In genomic region chr19:48872884-48873475, GRCh38 we compare ENCODE assay signal across 1 cellular context.
TF ChIP-seq lines count a peak whose summit lies in the region.

No MANE protein-coding gene starts in this region.

TF ChIP-seq in Ishikawa, 13 proteins besides CTCF, POLR2A, EP300 and RAD21 (continued from another document):
- TF ChIP-seq REST (IDR thresholded peaks at IDR 0.05; ENCODE audit: low read depth) (no peak), CREB1 (IDR thresholded peaks at IDR 0.05; ENCODE audit: low read depth) (no peak), TAF1 (IDR thresholded peaks at IDR 0.05; ENCODE audit: low read depth) (no peak; the same call in 1 of the 2 replicates), FOXM1 (IDR thresholded peaks at IDR 0.05; ENCODE audit: borderline replicate concordance, low read depth) (no peak)
TF ChIP-seq in Ishikawa: peak in this region for 4.
